In the genomic region with DNA sequence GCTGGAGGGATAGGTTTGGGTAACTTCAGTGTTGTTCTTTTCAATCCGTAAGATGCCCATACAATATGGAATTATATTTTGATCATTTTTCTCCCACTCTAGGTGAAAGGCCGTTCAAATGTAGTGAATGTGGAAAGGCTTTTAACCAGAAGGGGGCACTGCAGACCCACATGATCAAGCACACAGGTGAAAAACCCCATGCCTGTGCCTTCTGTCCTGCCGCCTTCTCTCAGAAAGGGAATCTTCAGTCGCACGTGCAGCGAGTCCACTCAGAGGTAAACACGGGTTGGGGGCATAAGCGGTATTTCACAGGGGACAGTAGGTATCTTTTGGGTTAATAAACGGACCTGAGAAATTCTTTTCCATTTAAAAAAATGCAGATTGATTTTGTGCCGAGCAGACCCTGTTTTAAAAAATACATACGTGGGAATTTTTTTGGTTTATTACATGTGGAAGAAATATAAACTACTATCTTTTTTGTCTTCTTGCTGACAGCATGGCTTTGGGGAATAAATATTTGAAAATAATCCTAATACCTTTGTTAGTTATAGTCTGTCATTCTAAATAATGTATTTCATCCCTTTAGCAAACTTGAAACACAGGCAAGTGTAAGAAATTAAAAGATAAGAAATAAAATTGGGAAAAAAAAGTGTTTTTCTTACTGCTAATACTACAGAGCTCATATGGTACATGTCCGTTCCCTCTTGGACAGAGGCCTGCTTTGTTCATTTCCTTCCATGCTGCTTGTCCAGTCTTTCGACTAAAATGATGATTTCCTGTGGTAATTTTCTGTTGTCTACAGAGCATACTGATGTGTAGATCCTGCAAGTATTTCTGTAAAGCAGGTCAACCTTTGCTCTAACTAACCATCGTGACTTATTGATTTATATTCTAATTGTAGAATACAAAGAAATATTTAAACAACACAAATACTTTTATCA, we compare ENCODE assay signal across 1 cellular context.
TF ChIP-seq lines count a peak whose summit lies in the region.

No MANE protein-coding gene starts in this region.

TF ChIP-seq in HepG2, 621 proteins besides CTCF, POLR2A, EP300 and RAD21 (continues in another document):
- TF ChIP-seq PAX8 (CRISPR knock-in tag; IDR thresholded peaks at IDR 0.05; ENCODE audit: borderline replicate concordance) (no peak), ZNF263 (CRISPR knock-in tag; IDR thresholded peaks at IDR 0.05) (no peak), CAMTA2 (CRISPR knock-in tag; IDR thresholded peaks at IDR 0.05; ENCODE audit: borderline replicate concordance) (no peak), ZFP82 (CRISPR knock-in tag; IDR thresholded peaks at IDR 0.05; ENCODE audit: borderline replicate concordance) (no peak), ZMYM2 (CRISPR knock-in tag; IDR thresholded peaks at IDR 0.05) (no peak), ZNF589 (CRISPR knock-in tag; conservative IDR thresholded peaks at IDR 0.05) (no peak), MYC (CRISPR knock-in tag; IDR thresholded peaks at IDR 0.05; ENCODE audit: borderline replicate concordance) (no peak), SMAD9 (CRISPR knock-in tag; IDR thresholded peaks at IDR 0.05) (no peak), ZNF484 (CRISPR knock-in tag; IDR thresholded peaks at IDR 0.05; ENCODE audit: borderline replicate concordance, low read depth) (no peak), ZFP41 (CRISPR knock-in tag; IDR thresholded peaks at IDR 0.05; ENCODE audit: borderline replicate concordance) (no peak), ZC3H13 (CRISPR knock-in tag; IDR thresholded peaks at IDR 0.05) (no peak), ZNF12 (CRISPR knock-in tag; IDR thresholded peaks at IDR 0.05) (no peak), KLF15 (CRISPR knock-in tag; IDR thresholded peaks at IDR 0.05; ENCODE audit: borderline replicate concordance) (no peak), ZNF274 (CRISPR knock-in tag; IDR thresholded peaks at IDR 0.05) (no peak), IKZF1 (IDR thresholded peaks at IDR 0.05) (no peak), MAFK (conservative IDR thresholded peaks at IDR 0.05 in 1 of 2, IDR thresholded peaks at IDR 0.05 in 1 of 2; ENCODE audit: low read length in 2 of 2) (no peak), ZNF773 (CRISPR knock-in tag; IDR thresholded peaks at IDR 0.05; ENCODE audit: borderline replicate concordance) (no peak), ARNT (IDR thresholded peaks at IDR 0.05) (no peak), ZBTB20 (CRISPR knock-in tag; IDR thresholded peaks at IDR 0.05; ENCODE audit: borderline replicate concordance, low read depth) (no peak), PPARG (CRISPR knock-in tag; conservative IDR thresholded peaks at IDR 0.05) (peak; percentile 95), STAG1 (CRISPR knock-in tag; IDR thresholded peaks at IDR 0.05) (peak; percentile 56), ZNF382 (CRISPR knock-in tag; IDR thresholded peaks at IDR 0.05; ENCODE audit: borderline replicate concordance) (no peak), GPN1 (CRISPR knock-in tag; IDR thresholded peaks at IDR 0.05; ENCODE audit: borderline replicate concordance) (no peak), DMAP1 (CRISPR knock-in tag; IDR thresholded peaks at IDR 0.05) (no peak), SPEN (CRISPR knock-in tag; IDR thresholded peaks at IDR 0.05; ENCODE audit: low read depth) (no peak), ZNF543 (CRISPR knock-in tag; IDR thresholded peaks at IDR 0.05) (no peak), KLF9 (CRISPR knock-in tag; IDR thresholded peaks at IDR 0.05; ENCODE audit: low read depth) (no peak), ZNF670 (CRISPR knock-in tag; IDR thresholded peaks at IDR 0.05; ENCODE audit: borderline replicate concordance) (no peak), AGO2 (optimal IDR thresholded peaks at IDR 0.05; ENCODE audit: low read depth, low read length) (no peak), ZNF552 (CRISPR knock-in tag; IDR thresholded peaks at IDR 0.05; ENCODE audit: borderline replicate concordance) (no peak), REL (CRISPR knock-in tag; conservative IDR thresholded peaks at IDR 0.05) (no peak), HOXD1 (CRISPR knock-in tag; IDR thresholded peaks at IDR 0.05) (no peak), SNAPC2 (CRISPR knock-in tag; IDR thresholded peaks at IDR 0.05) (peak; percentile 51; the same call in 1 of the 2 replicates), SP140L (CRISPR knock-in tag; IDR thresholded peaks at IDR 0.05; ENCODE audit: borderline replicate concordance) (no peak), XRCC5 (optimal IDR thresholded peaks at IDR 0.05; ENCODE audit: low read length) (peak; percentile 49), HNF4G (IDR thresholded peaks at IDR 0.05; ENCODE audit: borderline replicate concordance, low read depth, low read length) (no peak), HNF4G (CRISPR knock-in tag; IDR thresholded peaks at IDR 0.05; ENCODE audit: borderline replicate concordance, low read depth) (no peak), PCBP1 (IDR thresholded peaks at IDR 0.05; ENCODE audit: borderline replicate concordance, low read depth, low read length) (no peak), ZNF431 (CRISPR knock-in tag; IDR thresholded peaks at IDR 0.05; ENCODE audit: borderline replicate concordance, low read depth) (no peak)
- TF ChIP-seq, protein P1, sequence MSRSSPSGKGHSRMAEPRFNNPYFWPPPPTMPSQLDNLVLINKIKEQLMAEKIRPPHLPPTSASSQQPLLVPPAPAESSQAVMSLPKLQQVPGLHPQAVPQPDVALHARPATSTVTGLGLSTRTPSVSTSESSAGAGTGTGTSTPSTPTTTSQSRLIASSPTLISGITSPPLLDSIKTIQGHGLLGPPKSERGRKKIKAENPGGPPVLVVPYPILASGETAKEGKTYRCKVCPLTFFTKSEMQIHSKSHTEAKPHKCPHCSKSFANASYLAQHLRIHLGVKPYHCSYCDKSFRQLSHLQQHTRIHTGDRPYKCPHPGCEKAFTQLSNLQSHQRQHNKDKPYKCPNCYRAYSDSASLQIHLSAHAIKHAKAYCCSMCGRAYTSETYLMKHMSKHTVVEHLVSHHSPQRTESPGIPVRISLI (CRISPR knock-in tag; IDR thresholded peaks at IDR 0.05; ENCODE audit: borderline replicate concordance) = no peak
- TF ChIP-seq, protein P2, sequence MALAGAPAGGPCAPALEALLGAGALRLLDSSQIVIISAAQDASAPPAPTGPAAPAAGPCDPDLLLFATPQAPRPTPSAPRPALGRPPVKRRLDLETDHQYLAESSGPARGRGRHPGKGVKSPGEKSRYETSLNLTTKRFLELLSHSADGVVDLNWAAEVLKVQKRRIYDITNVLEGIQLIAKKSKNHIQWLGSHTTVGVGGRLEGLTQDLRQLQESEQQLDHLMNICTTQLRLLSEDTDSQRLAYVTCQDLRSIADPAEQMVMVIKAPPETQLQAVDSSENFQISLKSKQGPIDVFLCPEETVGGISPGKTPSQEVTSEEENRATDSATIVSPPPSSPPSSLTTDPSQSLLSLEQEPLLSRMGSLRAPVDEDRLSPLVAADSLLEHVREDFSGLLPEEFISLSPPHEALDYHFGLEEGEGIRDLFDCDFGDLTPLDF (CRISPR knock-in tag; IDR thresholded peaks at IDR 0.05) = no peak
- TF ChIP-seq, protein P3, sequence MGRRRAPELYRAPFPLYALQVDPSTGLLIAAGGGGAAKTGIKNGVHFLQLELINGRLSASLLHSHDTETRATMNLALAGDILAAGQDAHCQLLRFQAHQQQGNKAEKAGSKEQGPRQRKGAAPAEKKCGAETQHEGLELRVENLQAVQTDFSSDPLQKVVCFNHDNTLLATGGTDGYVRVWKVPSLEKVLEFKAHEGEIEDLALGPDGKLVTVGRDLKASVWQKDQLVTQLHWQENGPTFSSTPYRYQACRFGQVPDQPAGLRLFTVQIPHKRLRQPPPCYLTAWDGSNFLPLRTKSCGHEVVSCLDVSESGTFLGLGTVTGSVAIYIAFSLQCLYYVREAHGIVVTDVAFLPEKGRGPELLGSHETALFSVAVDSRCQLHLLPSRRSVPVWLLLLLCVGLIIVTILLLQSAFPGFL (CRISPR knock-in tag; IDR thresholded peaks at IDR 0.05) = no peak
- TF ChIP-seq, protein P4, sequence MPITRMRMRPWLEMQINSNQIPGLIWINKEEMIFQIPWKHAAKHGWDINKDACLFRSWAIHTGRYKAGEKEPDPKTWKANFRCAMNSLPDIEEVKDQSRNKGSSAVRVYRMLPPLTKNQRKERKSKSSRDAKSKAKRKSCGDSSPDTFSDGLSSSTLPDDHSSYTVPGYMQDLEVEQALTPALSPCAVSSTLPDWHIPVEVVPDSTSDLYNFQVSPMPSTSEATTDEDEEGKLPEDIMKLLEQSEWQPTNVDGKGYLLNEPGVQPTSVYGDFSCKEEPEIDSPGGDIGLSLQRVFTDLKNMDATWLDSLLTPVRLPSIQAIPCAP (CRISPR knock-in tag; IDR thresholded peaks at IDR 0.05; ENCODE audit: low read depth) = no peak
- TF ChIP-seq, protein P5, sequence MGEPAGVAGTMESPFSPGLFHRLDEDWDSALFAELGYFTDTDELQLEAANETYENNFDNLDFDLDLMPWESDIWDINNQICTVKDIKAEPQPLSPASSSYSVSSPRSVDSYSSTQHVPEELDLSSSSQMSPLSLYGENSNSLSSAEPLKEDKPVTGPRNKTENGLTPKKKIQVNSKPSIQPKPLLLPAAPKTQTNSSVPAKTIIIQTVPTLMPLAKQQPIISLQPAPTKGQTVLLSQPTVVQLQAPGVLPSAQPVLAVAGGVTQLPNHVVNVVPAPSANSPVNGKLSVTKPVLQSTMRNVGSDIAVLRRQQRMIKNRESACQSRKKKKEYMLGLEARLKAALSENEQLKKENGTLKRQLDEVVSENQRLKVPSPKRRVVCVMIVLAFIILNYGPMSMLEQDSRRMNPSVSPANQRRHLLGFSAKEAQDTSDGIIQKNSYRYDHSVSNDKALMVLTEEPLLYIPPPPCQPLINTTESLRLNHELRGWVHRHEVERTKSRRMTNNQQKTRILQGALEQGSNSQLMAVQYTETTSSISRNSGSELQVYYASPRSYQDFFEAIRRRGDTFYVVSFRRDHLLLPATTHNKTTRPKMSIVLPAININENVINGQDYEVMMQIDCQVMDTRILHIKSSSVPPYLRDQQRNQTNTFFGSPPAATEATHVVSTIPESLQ (CRISPR knock-in tag; conservative IDR thresholded peaks at IDR 0.05) = no peak
- TF ChIP-seq, protein P6, sequence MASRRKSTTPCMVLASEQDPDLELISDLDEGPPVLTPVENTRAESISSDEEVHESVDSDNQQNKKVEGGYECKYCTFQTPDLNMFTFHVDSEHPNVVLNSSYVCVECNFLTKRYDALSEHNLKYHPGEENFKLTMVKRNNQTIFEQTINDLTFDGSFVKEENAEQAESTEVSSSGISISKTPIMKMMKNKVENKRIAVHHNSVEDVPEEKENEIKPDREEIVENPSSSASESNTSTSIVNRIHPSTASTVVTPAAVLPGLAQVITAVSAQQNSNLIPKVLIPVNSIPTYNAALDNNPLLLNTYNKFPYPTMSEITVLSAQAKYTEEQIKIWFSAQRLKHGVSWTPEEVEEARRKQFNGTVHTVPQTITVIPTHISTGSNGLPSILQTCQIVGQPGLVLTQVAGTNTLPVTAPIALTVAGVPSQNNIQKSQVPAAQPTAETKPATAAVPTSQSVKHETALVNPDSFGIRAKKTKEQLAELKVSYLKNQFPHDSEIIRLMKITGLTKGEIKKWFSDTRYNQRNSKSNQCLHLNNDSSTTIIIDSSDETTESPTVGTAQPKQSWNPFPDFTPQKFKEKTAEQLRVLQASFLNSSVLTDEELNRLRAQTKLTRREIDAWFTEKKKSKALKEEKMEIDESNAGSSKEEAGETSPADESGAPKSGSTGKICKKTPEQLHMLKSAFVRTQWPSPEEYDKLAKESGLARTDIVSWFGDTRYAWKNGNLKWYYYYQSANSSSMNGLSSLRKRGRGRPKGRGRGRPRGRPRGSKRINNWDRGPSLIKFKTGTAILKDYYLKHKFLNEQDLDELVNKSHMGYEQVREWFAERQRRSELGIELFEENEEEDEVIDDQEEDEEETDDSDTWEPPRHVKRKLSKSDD (CRISPR knock-in tag; IDR thresholded peaks at IDR 0.05; ENCODE audit: low read depth) = no peak
- TF ChIP-seq, protein P7, sequence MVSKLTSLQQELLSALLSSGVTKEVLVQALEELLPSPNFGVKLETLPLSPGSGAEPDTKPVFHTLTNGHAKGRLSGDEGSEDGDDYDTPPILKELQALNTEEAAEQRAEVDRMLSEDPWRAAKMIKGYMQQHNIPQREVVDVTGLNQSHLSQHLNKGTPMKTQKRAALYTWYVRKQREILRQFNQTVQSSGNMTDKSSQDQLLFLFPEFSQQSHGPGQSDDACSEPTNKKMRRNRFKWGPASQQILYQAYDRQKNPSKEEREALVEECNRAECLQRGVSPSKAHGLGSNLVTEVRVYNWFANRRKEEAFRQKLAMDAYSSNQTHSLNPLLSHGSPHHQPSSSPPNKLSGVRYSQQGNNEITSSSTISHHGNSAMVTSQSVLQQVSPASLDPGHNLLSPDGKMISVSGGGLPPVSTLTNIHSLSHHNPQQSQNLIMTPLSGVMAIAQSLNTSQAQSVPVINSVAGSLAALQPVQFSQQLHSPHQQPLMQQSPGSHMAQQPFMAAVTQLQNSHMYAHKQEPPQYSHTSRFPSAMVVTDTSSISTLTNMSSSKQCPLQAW (CRISPR knock-in tag; IDR thresholded peaks at IDR 0.05) = 0 out of 2 replicates have a peak, but pooled peaks have one; percentile 19
- TF ChIP-seq, protein P8, sequence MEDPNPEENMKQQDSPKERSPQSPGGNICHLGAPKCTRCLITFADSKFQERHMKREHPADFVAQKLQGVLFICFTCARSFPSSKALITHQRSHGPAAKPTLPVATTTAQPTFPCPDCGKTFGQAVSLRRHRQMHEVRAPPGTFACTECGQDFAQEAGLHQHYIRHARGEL (CRISPR knock-in tag; IDR thresholded peaks at IDR 0.05) = no peak
- TF ChIP-seq, protein P9, sequence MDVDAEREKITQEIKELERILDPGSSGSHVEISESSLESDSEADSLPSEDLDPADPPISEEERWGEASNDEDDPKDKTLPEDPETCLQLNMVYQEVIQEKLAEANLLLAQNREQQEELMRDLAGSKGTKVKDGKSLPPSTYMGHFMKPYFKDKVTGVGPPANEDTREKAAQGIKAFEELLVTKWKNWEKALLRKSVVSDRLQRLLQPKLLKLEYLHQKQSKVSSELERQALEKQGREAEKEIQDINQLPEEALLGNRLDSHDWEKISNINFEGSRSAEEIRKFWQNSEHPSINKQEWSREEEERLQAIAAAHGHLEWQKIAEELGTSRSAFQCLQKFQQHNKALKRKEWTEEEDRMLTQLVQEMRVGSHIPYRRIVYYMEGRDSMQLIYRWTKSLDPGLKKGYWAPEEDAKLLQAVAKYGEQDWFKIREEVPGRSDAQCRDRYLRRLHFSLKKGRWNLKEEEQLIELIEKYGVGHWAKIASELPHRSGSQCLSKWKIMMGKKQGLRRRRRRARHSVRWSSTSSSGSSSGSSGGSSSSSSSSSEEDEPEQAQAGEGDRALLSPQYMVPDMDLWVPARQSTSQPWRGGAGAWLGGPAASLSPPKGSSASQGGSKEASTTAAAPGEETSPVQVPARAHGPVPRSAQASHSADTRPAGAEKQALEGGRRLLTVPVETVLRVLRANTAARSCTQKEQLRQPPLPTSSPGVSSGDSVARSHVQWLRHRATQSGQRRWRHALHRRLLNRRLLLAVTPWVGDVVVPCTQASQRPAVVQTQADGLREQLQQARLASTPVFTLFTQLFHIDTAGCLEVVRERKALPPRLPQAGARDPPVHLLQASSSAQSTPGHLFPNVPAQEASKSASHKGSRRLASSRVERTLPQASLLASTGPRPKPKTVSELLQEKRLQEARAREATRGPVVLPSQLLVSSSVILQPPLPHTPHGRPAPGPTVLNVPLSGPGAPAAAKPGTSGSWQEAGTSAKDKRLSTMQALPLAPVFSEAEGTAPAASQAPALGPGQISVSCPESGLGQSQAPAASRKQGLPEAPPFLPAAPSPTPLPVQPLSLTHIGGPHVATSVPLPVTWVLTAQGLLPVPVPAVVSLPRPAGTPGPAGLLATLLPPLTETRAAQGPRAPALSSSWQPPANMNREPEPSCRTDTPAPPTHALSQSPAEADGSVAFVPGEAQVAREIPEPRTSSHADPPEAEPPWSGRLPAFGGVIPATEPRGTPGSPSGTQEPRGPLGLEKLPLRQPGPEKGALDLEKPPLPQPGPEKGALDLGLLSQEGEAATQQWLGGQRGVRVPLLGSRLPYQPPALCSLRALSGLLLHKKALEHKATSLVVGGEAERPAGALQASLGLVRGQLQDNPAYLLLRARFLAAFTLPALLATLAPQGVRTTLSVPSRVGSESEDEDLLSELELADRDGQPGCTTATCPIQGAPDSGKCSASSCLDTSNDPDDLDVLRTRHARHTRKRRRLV (CRISPR knock-in tag; IDR thresholded peaks at IDR 0.05) = peak; percentile 96
